In the genomic region with DNA sequence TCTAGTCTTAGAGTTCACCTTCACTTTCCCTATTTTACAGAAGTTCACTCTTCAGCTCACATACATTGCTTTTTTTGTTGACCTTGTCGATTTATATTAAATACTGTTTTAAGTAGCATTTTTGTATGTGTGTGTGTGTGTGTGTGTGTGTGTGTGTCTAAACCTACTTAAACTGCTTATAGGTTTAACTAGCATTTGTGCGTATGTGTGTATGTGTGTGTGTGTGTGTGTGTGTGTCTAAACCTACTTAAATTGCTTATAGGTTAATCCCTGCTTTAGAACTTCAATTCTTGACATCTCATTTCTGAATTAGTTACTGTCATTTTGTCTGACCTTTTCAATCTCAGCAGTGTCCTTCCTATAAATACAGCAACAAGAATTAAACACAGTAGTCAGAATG, we compare ENCODE assay signal across 8 cellular contexts.
"Had no signal": no experiment of that assay in that cellular context is flagged by ENCODE, and none has a peak within 500 bp of the region (broad histone marks: within the 10 kb centered on the region; RNA-seq: fewer than 3 reads in every experiment).

No MANE protein-coding gene starts in this region.

- H3K4me3 Mint-ChIP-seq: GM23338, H9 had no signal

- H3K27ac Mint-ChIP-seq: GM23338, H9 had no signal

- H3K4me1 Mint-ChIP-seq: GM23338, H9 had no signal

- H3K4me3 ChIP-seq: GM23338, K562 had no signal

- DNase-seq: H9, HCEC 1CT, IMR-90 had no signal

- FAIRE-seq: H1, H54, HTR-8/SVneo, K562 had no signal
